In the genomic region with DNA sequence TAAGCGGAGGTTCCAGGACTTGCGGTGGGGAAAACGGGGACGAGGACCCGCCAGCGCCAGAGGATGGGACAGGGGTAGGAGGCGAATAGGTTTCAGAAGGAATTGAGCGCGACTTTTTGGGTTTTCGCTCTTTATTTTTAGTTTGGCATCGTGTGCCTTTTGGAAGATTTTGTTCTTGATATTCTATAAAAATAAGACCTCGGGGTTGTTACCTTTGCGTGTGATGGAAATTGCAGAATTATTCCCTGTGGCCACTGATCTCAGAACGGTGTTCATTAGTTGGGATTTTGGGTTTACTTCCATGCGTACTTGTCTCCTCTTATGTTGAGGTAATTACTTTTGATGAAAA, we compare ENCODE assay signal across 8 cellular contexts. TPM values are rescaled to one million over a fixed set of nuclear protein-coding genes. Genes with fewer than 3 reads are reported as not detected.
DNase-seq lines count a peak whose midpoint lies in the region; ATAC-seq, FAIRE-seq and TF ChIP-seq lines count a peak whose summit lies in the region.

No MANE protein-coding gene starts in this region.

- peak overlapping the region; percentile 92 for H3K27ac Mint-ChIP-seq in HFFc6
- peak overlapping the region; percentile 95 for H3K27ac Mint-ChIP-seq in activated T-helper 17 cell treated with anti-CD3 and anti-CD28 coated beads, Interleukin-2, amount 50 U/mL, for 72 hours
- H3K27ac Mint-ChIP-seq in stimulated activated naive CD8-positive, alpha-beta T cell treated with anti-CD3 and anti-CD28 coated beads, Interleukin-15, amount 100 ng/mL, for 72 hours: peak overlapping the region; percentile 92 to 96

- no peaks in the 10 kb centered on the region for H3K36me3 Mint-ChIP-seq in HFFc6 (ENCODE audit: low read depth)
- H3K36me3 Mint-ChIP-seq in activated T-helper 17 cell treated with anti-CD3 and anti-CD28 coated beads, Interleukin-2, amount 50 U/mL, for 72 hours (ENCODE audit: low read depth): no peaks in the 10 kb centered on the region

- intact Hi-C loops in sciatic nerve (cut with DNase I): no loop called here

- TF ChIP-seq CTCF in HFFc6 (IDR thresholded peaks at IDR 0.05) (no peak), foreskin keratinocyte (conservative IDR thresholded peaks at IDR 0.05) (no peak)

- no peak overlapping the region for H3K27ac ChIP-seq in foreskin keratinocyte

- ATAC-seq in activated T-helper 17 cell treated with anti-CD3 and anti-CD28 coated beads, Interleukin-2, amount 50 U/mL, for 72 hours (replicated peaks): no peak
- no peak for ATAC-seq in stimulated activated naive CD8-positive, alpha-beta T cell treated with anti-CD3 and anti-CD28 coated beads, Interleukin-15, amount 100 ng/mL, for 72 hours
- ATAC-seq in foreskin keratinocyte: no peak
- ATAC-seq in sciatic nerve: no peak

- H3K9me3 Mint-ChIP-seq in HFFc6: no peaks in the 10 kb centered on the region
- H3K9me3 Mint-ChIP-seq in activated T-helper 17 cell treated with anti-CD3 and anti-CD28 coated beads, Interleukin-2, amount 50 U/mL, for 72 hours: no peaks in the 10 kb centered on the region
- H3K9me3 Mint-ChIP-seq in stimulated activated naive CD8-positive, alpha-beta T cell treated with anti-CD3 and anti-CD28 coated beads, Interleukin-15, amount 100 ng/mL, for 72 hours: no peaks in the 10 kb centered on the region

- H3K27me3 Mint-ChIP-seq in HFFc6 (ENCODE audit: insufficient read depth): peaks cover 4% of the 10 kb centered on the region; the same call in 1 of the 2 replicates
- peaks cover 4% of the 10 kb centered on the region for H3K27me3 Mint-ChIP-seq in activated T-helper 17 cell treated with anti-CD3 and anti-CD28 coated beads, Interleukin-2, amount 50 U/mL, for 72 hours
- H3K27me3 Mint-ChIP-seq in stimulated activated naive CD8-positive, alpha-beta T cell treated with anti-CD3 and anti-CD28 coated beads, Interleukin-15, amount 100 ng/mL, for 72 hours: peaks cover 9% of the 10 kb centered on the region

- H3K4me1 ChIP-seq in foreskin keratinocyte: peaks cover 13% of the 10 kb centered on the region

- no peak for DNase-seq in HFFc6
- peak; percentile 20 for DNase-seq in inferior parietal cortex (ENCODE audit: extremely low spot score)
- DNase-seq in stimulated activated naive CD8-positive, alpha-beta T cell treated with anti-CD3 and anti-CD28 coated beads, Interleukin-15, amount 100 ng/mL, for 72 hours: no peak
- no peak for DNase-seq in foreskin keratinocyte
- DNase-seq in sciatic nerve (ENCODE audit: low spot score): no peak
- no peak for DNase-seq in frontal cortex (ENCODE audit: low spot score in 2 of 2)
- DNase-seq in iPS-NIHi11 (ENCODE audit: low spot score): no peak

- FAIRE-seq in frontal cortex (lab: Jason Lieb, UNC): no peak

- peaks cover 36% of the 10 kb centered on the region for H3K4me1 Mint-ChIP-seq in HFFc6 (ENCODE audit: low read depth)
- H3K4me1 Mint-ChIP-seq in activated T-helper 17 cell treated with anti-CD3 and anti-CD28 coated beads, Interleukin-2, amount 50 U/mL, for 72 hours: peaks cover 12% of the 10 kb centered on the region
- peaks cover 17% of the 10 kb centered on the region for H3K4me1 Mint-ChIP-seq in stimulated activated naive CD8-positive, alpha-beta T cell treated with anti-CD3 and anti-CD28 coated beads, Interleukin-15, amount 100 ng/mL, for 72 hours

- peaks cover 15% of the 10 kb centered on the region for H3K27me3 ChIP-seq in foreskin keratinocyte

- peak overlapping the region; percentile 99 for H3K4me3 Mint-ChIP-seq in HFFc6
- H3K4me3 Mint-ChIP-seq in activated T-helper 17 cell treated with anti-CD3 and anti-CD28 coated beads, Interleukin-2, amount 50 U/mL, for 72 hours: peak overlapping the region; percentile 93
- H3K4me3 Mint-ChIP-seq in stimulated activated naive CD8-positive, alpha-beta T cell treated with anti-CD3 and anti-CD28 coated beads, Interleukin-15, amount 100 ng/mL, for 72 hours: peak overlapping the region; percentile 92 to 95

RNA-seq across cellular contexts. Expression of gene CCDC14, which starts 0.5 kb away (rescaled TPM):
- total RNA-seq in HFFc6 (2021; fragmentation: NEBNext Ultra II Directional; extraction: Animal tissue kit (Norgen Biotek cat#: 25700)): 10 to 100 TPM; 25.8 to 39.7 (median 36.3) TPM
- total RNA-seq in activated T-helper 17 cell treated with anti-CD3 and anti-CD28 coated beads, Interleukin-2, amount 50 U/mL, for 72 hours: 10 to 100 TPM; 32.4 to 48.4 TPM
- total RNA-seq in foreskin keratinocyte: 26.3 and 27.6 TPM in 2 replicates
- polyA plus RNA-seq in foreskin keratinocyte: 6.3 and 8.0 TPM in 2 replicates
- total RNA-seq in sciatic nerve: 34.9 TPM
- 83.6 TPM for total RNA-seq in frontal cortex

RNA-seq across cellular contexts. Expression of gene ROPN1, which starts 30.4 kb away (rescaled TPM):
- not detected for total RNA-seq in HFFc6 (2021; fragmentation: NEBNext Ultra II Directional; extraction: Animal tissue kit (Norgen Biotek cat#: 25700))
- total RNA-seq in activated T-helper 17 cell treated with anti-CD3 and anti-CD28 coated beads, Interleukin-2, amount 50 U/mL, for 72 hours: not detected
- total RNA-seq in foreskin keratinocyte (not detected in 2 replicates), sciatic nerve (not detected), frontal cortex (not detected)
- not detected in 2 replicates for polyA plus RNA-seq in foreskin keratinocyte
